ENCODE assay signal across 8 cellular contexts in genomic region chr17:82229686-82230626, GRCh38. TPM values are rescaled to one million over a fixed set of nuclear protein-coding genes. Genes with fewer than 3 reads are reported as not detected.
DNase-seq lines count a peak whose midpoint lies in the region; ATAC-seq and TF ChIP-seq lines count a peak whose summit lies in the region.

No MANE protein-coding gene starts in this region.

- TF ChIP-seq RAD21 in SK-N-SH (IDR thresholded peaks at IDR 0.05; ENCODE audit: low read length): no peak

- peak overlapping the region; percentile 95 for H3K4me2 ChIP-seq in SK-N-SH

- 88% methylated on average over 27 of the region's 30 CpGs for WGBS in SK-N-SH (ENCODE audit: low lambda C conversion rate)

- POLR2A ChIA-PET in SK-N-SH (lab: Yijun Ruan, JAX): interaction anchor here (1.5 kb wide), 1 partner anchor 12 kb away, joined by 7 read pairs; no protein-coding TSS in a partner anchor

- peaks cover 66% of the 10 kb centered on the region for H3K79me2 ChIP-seq in SK-N-SH (ENCODE audit: insufficient read depth)

- no peak for TF ChIP-seq EP300 in SK-N-SH (IDR thresholded peaks at IDR 0.05; ENCODE audit: borderline replicate concordance in 1 of 2, low read depth in 1 of 2, low read length in 1 of 2)

- ATAC-seq in sciatic nerve (peak; percentile 4), HG02798 (IDR thresholded peaks at IDR 0.05; ENCODE audit: poor library complexity, unreplicated experiment) (no peak)

- no peaks in the 10 kb centered on the region for H3K9me3 ChIP-seq in ES-I3 (ENCODE audit: control insufficient read depth, insufficient read depth, low read length)
- no peaks in the 10 kb centered on the region for H3K9me3 ChIP-seq in SK-N-SH

- no peak overlapping the region for H2AFZ ChIP-seq in SK-N-SH (ENCODE audit: low read depth)

- CTCF ChIA-PET in SK-N-SH (lab: Yijun Ruan, JAX): interaction anchor here (0.6 to 2.9 kb wide), 11 partner anchors 8 to 357 kb away, joined by 3 to 11 read pairs (median 4); no protein-coding TSS in a partner anchor

- peak overlapping the region; percentile 62 to 64 for H3K4me3 ChIP-seq in SK-N-SH (ENCODE audit: low read depth in 2 of 2, low read length in 1 of 2)
- H3K4me3 ChIP-seq in fibroblast of the aortic adventitia (ENCODE audit: low read depth, low read length): peak overlapping the region; percentile 80

- H3K4me1 ChIP-seq in ES-I3 (ENCODE audit: insufficient read depth, low read length) (no peaks in the 10 kb centered on the region; the same call in 1 of the 2 replicates), SK-N-SH (ENCODE audit: control insufficient read depth in 1 of 2, insufficient read depth in 2 of 2, low read depth in 1 of 2, low read length in 1 of 2) (peaks cover 4 to 5% of the 10 kb centered on the region in 2 experiments; a peak in 2 of 4 replicates)

- H3K9me2 ChIP-seq in SK-N-SH: no peaks in the 10 kb centered on the region

- H3F3A ChIP-seq in SK-N-SH (replicated peaks; ENCODE audit: insufficient read depth): peaks cover 2% of the 10 kb centered on the region

- TF ChIP-seq CTCF in SK-N-SH (IDR thresholded peaks at IDR 0.05): no peak
- TF ChIP-seq CTCF in fibroblast of the aortic adventitia (IDR thresholded peaks at IDR 0.05; ENCODE audit: insufficient read depth, low read length): no peak

- no peak overlapping the region for H3K27ac ChIP-seq in SK-N-SH (ENCODE audit: low read depth in 2 of 2, low read length in 1 of 2)

- H3K9ac ChIP-seq in ES-I3 (ENCODE audit: low read depth, low read length) (peak overlapping the region; percentile 59; the same call in 1 of the 2 replicates), SK-N-SH (peak overlapping the region; percentile 80)

- intact Hi-C loops in sciatic nerve (cut with DNase I): no loop called here

- H3K36me3 ChIP-seq in ES-I3 (ENCODE audit: insufficient read depth, low read length) (no peaks in the 10 kb centered on the region), SK-N-SH (replicated peaks in 1 of 2; ENCODE audit: control insufficient read depth in 1 of 2, insufficient read depth in 2 of 2, low read length in 1 of 2) (peaks cover 0 to 2% of the 10 kb centered on the region in 2 experiments)

- no peaks in the 10 kb centered on the region for H3K27me3 ChIP-seq in SK-N-SH (ENCODE audit: insufficient read depth)

- peaks cover 24% of the 10 kb centered on the region; the same call in 1 of the 2 replicates for H4K20me1 ChIP-seq in SK-N-SH (ENCODE audit: insufficient read depth)

- no peak for DNase-seq in SK-N-SH
- no peak for DNase-seq in fibroblast of the aortic adventitia (ENCODE audit: low read depth)
- DNase-seq in sciatic nerve (ENCODE audit: low spot score): peak; percentile 70
- no peak for DNase-seq in NCI-H2171 treated with DMSO at 0.1 percent for 48 hours (lab: John Stamatoyannopoulos, UW)
- no peak for DNase-seq in anterior cingulate cortex (lab: John Stamatoyannopoulos, UW)
- no peak for DNase-seq in 8988T

TF ChIP-seq in SK-N-SH, 30 proteins besides CTCF, POLR2A, EP300 and RAD21:
- TF ChIP-seq TCF12 (IDR thresholded peaks at IDR 0.05) (no peak), NFIC (IDR thresholded peaks at IDR 0.05; ENCODE audit: borderline replicate concordance) (no peak), RCOR1 (IDR thresholded peaks at IDR 0.05; ENCODE audit: low read length) (no peak), SMC3 (IDR thresholded peaks at IDR 0.05; ENCODE audit: low read depth, low read length) (no peak), YY1 (IDR thresholded peaks at IDR 0.05; ENCODE audit: low read depth) (no peak), TAF1 (IDR thresholded peaks at IDR 0.05; ENCODE audit: borderline replicate concordance, low read depth, low read length) (no peak)

RNA-seq across cellular contexts. Expression of gene SLC16A3, which starts 1.1 kb away (rescaled TPM):
- 68.8 and 70.7 TPM in 2 replicates for polyA plus RNA-seq in SK-N-SH (2012; rRNA removed)
- polyA plus RNA-seq in SK-N-SH (2012; cell fraction: cytosol; rRNA removed): 25.2 and 42.6 TPM in 2 replicates
- 38.5 and 58.7 TPM in 2 replicates for polyA plus RNA-seq in SK-N-SH (2012; cell fraction: nucleus; rRNA removed)
- total RNA-seq in fibroblast of the aortic adventitia (ENCODE audit: low replicate concordance): 13.0 and 44.6 TPM in 2 replicates
- total RNA-seq in sciatic nerve: 53.1 TPM

RNA-seq across cellular contexts. Expression of gene CCDC57, which starts 17.3 kb away (rescaled TPM):
- polyA plus RNA-seq in SK-N-SH (2012; rRNA removed): 68.6 and 82.9 TPM in 2 replicates
- polyA plus RNA-seq in SK-N-SH (2012; cell fraction: cytosol; rRNA removed): 11.2 and 17.5 TPM in 2 replicates
- polyA plus RNA-seq in SK-N-SH (2012; cell fraction: nucleus; rRNA removed): 417 and 423 TPM in 2 replicates
- total RNA-seq in fibroblast of the aortic adventitia (ENCODE audit: low replicate concordance): 15.2 and 37.4 TPM in 2 replicates
- total RNA-seq in sciatic nerve: 50.6 TPM

RNA-seq across cellular contexts. Expression of gene CSNK1D, which starts 43.5 kb away (rescaled TPM):
- 133 and 216 TPM in 2 replicates for polyA plus RNA-seq in SK-N-SH (2012; rRNA removed)
- 121 and 170 TPM in 2 replicates for polyA plus RNA-seq in SK-N-SH (2012; cell fraction: cytosol; rRNA removed)
- 670 and 707 TPM in 2 replicates for polyA plus RNA-seq in SK-N-SH (2012; cell fraction: nucleus; rRNA removed)
- total RNA-seq in fibroblast of the aortic adventitia (ENCODE audit: low replicate concordance): 28.9 and 52.7 TPM in 2 replicates
- 152 TPM for total RNA-seq in sciatic nerve
